Comparison of ENCODE assay signal across 12 cellular contexts in the genomic region with DNA sequence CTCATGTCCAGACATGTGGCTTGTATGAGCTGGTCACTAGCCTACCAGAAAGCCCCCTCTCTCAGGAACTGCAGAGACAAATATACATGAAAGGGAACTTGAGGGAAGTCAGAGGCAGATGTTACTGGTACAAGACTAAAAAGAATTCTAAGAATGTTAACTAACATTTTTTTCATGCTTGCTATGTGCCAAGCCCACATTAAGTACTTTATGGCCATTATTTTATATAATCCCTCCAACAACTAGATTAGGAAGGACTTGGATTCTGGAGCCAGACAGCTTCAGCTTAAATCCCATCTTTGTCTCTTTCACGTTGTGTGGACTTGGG. TPM values are rescaled to one million over a fixed set of nuclear protein-coding genes. Genes with fewer than 3 reads are reported as not detected.
A peak's percentile ranks its signal among the peaks of the same experiment; 100 is the strongest.
DNase-seq lines count a peak whose midpoint lies in the region; ATAC-seq, FAIRE-seq and TF ChIP-seq lines count a peak whose summit lies in the region.
"Had no signal": no experiment of that assay in that cellular context is flagged by ENCODE, and none has a peak within 500 bp of the region (broad histone marks: within the 10 kb centered on the region; RNA-seq: fewer than 3 reads in every experiment).

No MANE protein-coding gene starts in this region.

- peaks cover 36% of the 10 kb centered on the region for H3K4me1 Mint-ChIP-seq in activated CD4-positive, alpha-beta memory T cell treated with anti-CD3 and anti-CD28 coated beads for 36 hours (ENCODE audit: low read depth)

- peak overlapping the region; percentile 36; the same call in 1 of the 2 replicates for H2AFZ ChIP-seq in PC-9

- TF ChIP-seq CTCF in PC-9 (conservative IDR thresholded peaks at IDR 0.05) (no peak), choroid plexus epithelial cell (conservative IDR thresholded peaks at IDR 0.05; ENCODE audit: low read depth, low read length) (no peak), esophagus muscularis mucosa (IDR thresholded peaks at IDR 0.05) (no peak)

- no peaks in the 10 kb centered on the region for H4K20me1 ChIP-seq in PC-9 (ENCODE audit: insufficient read depth)

- ATAC-seq in Right ventricle myocardium inferior, result no peak

- H3K9me3 Mint-ChIP-seq in activated CD4-positive, alpha-beta memory T cell treated with anti-CD3 and anti-CD28 coated beads for 36 hours, result no peaks in the 10 kb centered on the region

- H3K36me3 ChIP-seq in PC-9 (ENCODE audit: low read depth) (peaks cover 5% of the 10 kb centered on the region; the same call in 1 of the 2 replicates), skeletal muscle satellite cell (ENCODE audit: insufficient read depth, low read length) (no peaks in the 10 kb centered on the region), esophagus muscularis mucosa (peaks cover 0 to 6% (median 0%) of the 10 kb centered on the region in 4 donors)

- H3K4me3 Mint-ChIP-seq in activated CD4-positive, alpha-beta memory T cell treated with anti-CD3 and anti-CD28 coated beads for 36 hours, result no peak overlapping the region

- CTCF ChIA-PET in PC-9 (lab: Charles Lee), result interaction anchor here (1.1 kb wide), 1 partner anchor 47 kb away, joined by 7 read pairs; no protein-coding TSS in a partner anchor
- CTCF ChIA-PET in activated CD4-positive, alpha-beta memory T cell treated with anti-CD3 and anti-CD28 coated beads for 36 hours (lab: Charles Lee), result interaction anchor here (0.7 to 1.6 kb wide), 2 partner anchors 47 to 49 kb away, joined by 3 read pairs; no protein-coding TSS in a partner anchor

- no peaks in the 10 kb centered on the region for H3K27me3 Mint-ChIP-seq in activated CD4-positive, alpha-beta memory T cell treated with anti-CD3 and anti-CD28 coated beads for 36 hours

- peaks cover 15% of the 10 kb centered on the region for H3K36me3 Mint-ChIP-seq in activated CD4-positive, alpha-beta memory T cell treated with anti-CD3 and anti-CD28 coated beads for 36 hours

- H3K4me1 ChIP-seq in PC-9 (replicated peaks; ENCODE audit: insufficient read depth), result peaks cover 64% of the 10 kb centered on the region
- peaks cover 26% of the 10 kb centered on the region for H3K4me1 ChIP-seq in skeletal muscle satellite cell (ENCODE audit: control insufficient read depth, insufficient read depth, low read length)
- peaks cover 0 to 10% (median 9%) of the 10 kb centered on the region in 4 donors for H3K4me1 ChIP-seq in esophagus muscularis mucosa

- no peak for FAIRE-seq in H54 (lab: Jason Lieb, UNC)
- FAIRE-seq: D721Med, endothelial cell of umbilical vein had no signal

- no peak for TF ChIP-seq EP300 in esophagus muscularis mucosa (IDR thresholded peaks at IDR 0.05)

- H3K27ac ChIP-seq in PC-9 (peak overlapping the region; percentile 99), esophagus muscularis mucosa (replicated peaks in 1 of 4) (no peak overlapping the region)

- H3K4me2 ChIP-seq in PC-9 (peak overlapping the region; percentile 91), skeletal muscle satellite cell (ENCODE audit: low read length) (peak overlapping the region; percentile 60)

- H3K9ac ChIP-seq in skeletal muscle satellite cell (ENCODE audit: low read depth, low read length), result no peak overlapping the region

- no peaks in the 10 kb centered on the region for H3K27me3 ChIP-seq in PC-9 (ENCODE audit: insufficient read depth, low read depth)
- no peaks in the 10 kb centered on the region for H3K27me3 ChIP-seq in skeletal muscle satellite cell (ENCODE audit: control insufficient read depth, insufficient read depth, low read length)
- no peaks in the 10 kb centered on the region for H3K27me3 ChIP-seq in esophagus muscularis mucosa

- DNase-seq in ELR (ENCODE audit: low read depth) (peak; percentile 8), PC-9 (peak in 1 of 2 experiments; percentile 75), choroid plexus epithelial cell (ENCODE audit: low read depth) (peak; percentile 52), H54 (ENCODE audit: insufficient read length, low spot score) (no peak), Right ventricle myocardium inferior (ENCODE audit: missing footprints) (no peak), esophagus muscularis mucosa (ENCODE audit: extremely low spot score) (no peak)
- DNase-seq in activated CD4-positive, alpha-beta memory T cell treated with anti-CD3 and anti-CD28 coated beads for 36 hours, result no peak
- DNase-seq: anterior cingulate cortex, NCI-H524 had no signal

- 83% methylated on average over 1 of the region's 1 CpG for WGBS in esophagus muscularis mucosa

- intact Hi-C loops in PC-9 (cut with micrococcal nuclease; ENCODE audit: unreplicated experiment) (loop anchor here (1.0 to 2.0 kb wide), 3 partner anchors 52 to 89 kb away; partner anchors contain the start of gene MED6), Right ventricle myocardium inferior (cut with DNase I) (no loop called here), esophagus muscularis mucosa (cut with DNase I) (no loop called here)
- intact Hi-C loops in activated CD4-positive, alpha-beta memory T cell treated with anti-CD3 and anti-CD28 coated beads for 36 hours (cut with micrococcal nuclease), result no loop called here

- H3K9me3 ChIP-seq in PC-9 (ENCODE audit: insufficient read depth, low read depth) (no peaks in the 10 kb centered on the region), skeletal muscle satellite cell (replicated peaks; ENCODE audit: low read length) (no peaks in the 10 kb centered on the region), esophagus muscularis mucosa (no peaks in the 10 kb centered on the region)

- peak overlapping the region; percentile 55; the same call in 1 of the 2 replicates for H3K4me3 ChIP-seq in PC-9
- H3K4me3 ChIP-seq in choroid plexus epithelial cell (ENCODE audit: low read depth, low read length), result no peak overlapping the region
- H3K4me3 ChIP-seq in skeletal muscle satellite cell (ENCODE audit: low read length), result no peak overlapping the region
- no peak overlapping the region for H3K4me3 ChIP-seq in esophagus muscularis mucosa

- H3K9me2 ChIP-seq in PC-9 (ENCODE audit: insufficient read depth), result no peaks in the 10 kb centered on the region

- peaks cover 42% of the 10 kb centered on the region for H3F3A ChIP-seq in PC-9 (ENCODE audit: insufficient read depth, low read depth)

- POLR2A ChIA-PET in PC-9 (lab: Charles Lee; ENCODE audit: unreplicated experiment), result interaction anchor here (0.5 to 0.7 kb wide), 6 partner anchors 13 to 151 kb away, joined by 3 to 8 read pairs (median 4); partner anchors contain the start of gene MAP3K9
- POLR2A ChIA-PET in activated CD4-positive, alpha-beta memory T cell treated with anti-CD3 and anti-CD28 coated beads for 36 hours (lab: Charles Lee), result no interaction called here

- BruUV-seq in PC-9 (replicated peaks; lab: Mats Ljungman, UMichigan), result no TSS peak

- H3K79me2 ChIP-seq in PC-9 (ENCODE audit: low read depth), result peaks cover 5% of the 10 kb centered on the region; the same call in 1 of the 2 replicates

- no peak overlapping the region for H3K27ac Mint-ChIP-seq in activated CD4-positive, alpha-beta memory T cell treated with anti-CD3 and anti-CD28 coated beads for 36 hours

- no peak for TF ChIP-seq POLR2A in H54 (IDR thresholded peaks at IDR 0.05; ENCODE audit: low read depth, low read length)
- no peak for TF ChIP-seq POLR2A in esophagus muscularis mucosa (IDR thresholded peaks at IDR 0.05; ENCODE audit: low read depth)

RNA-seq across cellular contexts. Expression of gene TTC9, which starts 24.6 kb away (rescaled TPM):
- 9.3 and 9.9 TPM in 2 replicates for total RNA-seq in PC-9 (2021)
- total RNA-seq in skeletal muscle satellite cell (2012; rRNA removed), result under 0.01 and 1.7 TPM in 2 replicates
- 1 to 10 TPM; 8.6 to 9.5 TPM for total RNA-seq in activated CD4-positive, alpha-beta memory T cell treated with anti-CD3 and anti-CD28 coated beads for 36 hours
- total RNA-seq in Right ventricle myocardium inferior, result 0.70 TPM
- 1 to 10 TPM in 3 of 4 donors, under 1 TPM in 1; 0.99 to 3.4 (median 1.9) TPM for total RNA-seq in esophagus muscularis mucosa
- total RNA-seq: endothelial cell of umbilical vein had no signal

Comparison
In these comparisons a context has a peak if more than half of its experiments do, and no peak if none do; other contexts are left out.
1. DNase-seq: peak in ELR (single experiment) and choroid plexus epithelial cell (single experiment); none in activated CD4-positive, alpha-beta memory T cell treated with anti-CD3 and anti-CD28 coated beads for 36 hours (single experiment), H54 (single experiment), Right ventricle myocardium inferior (single experiment) and esophagus muscularis mucosa (single experiment).